Comparison of ENCODE assay signal across 8 cellular contexts in the genomic region with DNA sequence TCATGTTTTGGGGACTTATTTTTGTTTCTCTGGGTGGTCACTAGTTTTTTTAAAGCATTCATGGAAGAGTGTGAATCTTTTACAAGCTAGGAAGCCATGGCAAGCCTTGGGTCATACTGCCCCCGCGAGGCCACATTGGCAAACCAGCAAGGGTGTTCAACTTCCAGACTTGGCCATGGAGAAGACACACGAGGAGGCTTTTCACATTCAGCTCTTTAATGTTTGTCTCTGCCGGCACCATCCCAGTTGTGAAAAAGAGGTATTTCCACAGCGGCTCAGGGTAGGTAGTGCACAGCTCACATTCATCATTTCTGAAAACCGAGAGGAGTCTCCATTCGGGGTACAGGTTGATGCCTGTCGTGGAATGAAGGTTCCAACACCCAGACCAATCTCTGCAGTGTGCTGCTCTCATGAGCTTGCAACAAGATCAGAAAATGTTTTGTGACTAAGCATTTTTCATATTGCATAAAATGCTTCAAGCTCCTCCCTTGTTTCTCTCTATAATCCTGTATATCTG. TPM values are rescaled to one million over a fixed set of nuclear protein-coding genes. Genes with fewer than 3 reads are reported as not detected.
DNase-seq lines count a peak whose midpoint lies in the region; ATAC-seq, FAIRE-seq and TF ChIP-seq lines count a peak whose summit lies in the region.
"Had no signal": no experiment of that assay in that cellular context is flagged by ENCODE, and none has a peak within 500 bp of the region (broad histone marks: within the 10 kb centered on the region; RNA-seq: fewer than 3 reads in every experiment).

No MANE protein-coding gene starts in this region.

- FAIRE-seq in GM18507 (lab: Jason Lieb, UNC) = peak; percentile 83

- H3K4me1 Mint-ChIP-seq in activated T-cell treated with anti-CD3 and anti-CD28 coated beads, Interleukin-2, amount 50 U/mL, for 72 hours (ENCODE audit: low read depth) = peaks cover 35% of the 10 kb centered on the region

- H3K27me3 ChIP-seq in upper lobe of left lung = no peaks in the 10 kb centered on the region

- no peak overlapping the region for H3K27ac ChIP-seq in upper lobe of left lung
- H3K27ac ChIP-seq: epithelial cell of prostate had no signal

- DNase-seq in GM18507 (ENCODE audit: extremely low spot score, insufficient read length, low read depth) (no peak), OCI-M1 (lab: John Stamatoyannopoulos, UW) (peak; percentile 86), fibroblast of pulmonary artery (ENCODE audit: low read depth) (peak; percentile 62), omental fat pad (ENCODE audit: low spot score) (no peak), upper lobe of left lung (peak in 1 of 2 donors; percentile 75)
- DNase-seq in activated T-cell treated with anti-CD3 and anti-CD28 coated beads, Interleukin-2, amount 50 U/mL, for 72 hours = peak; percentile 64 to 69

- no peak for ATAC-seq in activated T-cell treated with anti-CD3 and anti-CD28 coated beads, Interleukin-2, amount 50 U/mL, for 72 hours (replicated peaks in 1 of 2)
- ATAC-seq in omental fat pad (ENCODE audit: low FRiP score) = peak; percentile 24
- peak in 1 of 2 donors; percentile 77 for ATAC-seq in upper lobe of left lung (ENCODE audit: low FRiP score in 2 of 2)
- ATAC-seq in GM21526 (IDR thresholded peaks at IDR 0.05; ENCODE audit: low FRiP score, unreplicated experiment) = no peak

- TF ChIP-seq POLR2A in upper lobe of left lung (IDR thresholded peaks at IDR 0.05) = no peak

- H3K27me3 Mint-ChIP-seq in activated T-cell treated with anti-CD3 and anti-CD28 coated beads, Interleukin-2, amount 50 U/mL, for 72 hours (ENCODE audit: low read depth) = peaks cover 30% of the 10 kb centered on the region

- peak; percentile 77 for TF ChIP-seq CTCF in fibroblast of pulmonary artery (IDR thresholded peaks at IDR 0.05; ENCODE audit: low read length, missing control alignments)
- no peak for TF ChIP-seq CTCF in omental fat pad (IDR thresholded peaks at IDR 0.05)
- peak; percentile 58 to 66 (median 61) for TF ChIP-seq CTCF in upper lobe of left lung (IDR thresholded peaks at IDR 0.05)

- H3K4me3 ChIP-seq in fibroblast of pulmonary artery (replicated peaks; ENCODE audit: low read depth, low read length) (no peak overlapping the region), upper lobe of left lung (no peak overlapping the region)

- H3K36me3 Mint-ChIP-seq in activated T-cell treated with anti-CD3 and anti-CD28 coated beads, Interleukin-2, amount 50 U/mL, for 72 hours (ENCODE audit: insufficient read depth in 2 of 2) = no peaks in the 10 kb centered on the region

- no peak for TF ChIP-seq EP300 in upper lobe of left lung (IDR thresholded peaks at IDR 0.05)

- H3K4me3 Mint-ChIP-seq in activated T-cell treated with anti-CD3 and anti-CD28 coated beads, Interleukin-2, amount 50 U/mL, for 72 hours = no peak overlapping the region

- H3K4me1 ChIP-seq in upper lobe of left lung = peaks cover 31 to 37% (median 34%) of the 10 kb centered on the region in 4 donors

- H3K9me3 ChIP-seq in upper lobe of left lung = no peaks in the 10 kb centered on the region

- no peak overlapping the region for H3K27ac Mint-ChIP-seq in activated T-cell treated with anti-CD3 and anti-CD28 coated beads, Interleukin-2, amount 50 U/mL, for 72 hours

- no peaks in the 10 kb centered on the region for H3K9me3 Mint-ChIP-seq in activated T-cell treated with anti-CD3 and anti-CD28 coated beads, Interleukin-2, amount 50 U/mL, for 72 hours

- 49 to 54% methylated on average over 8 of the region's 8 CpGs for WGBS in upper lobe of left lung, 2 donors

- no peaks in the 10 kb centered on the region for H3K36me3 ChIP-seq in upper lobe of left lung

RNA-seq across cellular contexts. Expression of a gene that starts 7.7 kb away (rescaled TPM):
- 1 to 10 TPM in 1 of 2 donors, under 1 TPM in 1; 0.29 to 1.4 TPM for total RNA-seq in activated T-cell treated with anti-CD3 and anti-CD28 coated beads, Interleukin-2, amount 50 U/mL, for 72 hours
- total RNA-seq in omental fat pad = 1 to 10 TPM in 2 of 4 donors, under 1 TPM in 2; 0.16 to 5.2 (median 0.78) TPM
- 1 to 10 TPM in 5 of 6 donors, under 1 TPM in 1; 0.33 to 8.6 (median 3.1) TPM for total RNA-seq in upper lobe of left lung

RNA-seq across cellular contexts. Expression of a gene that starts 24.6 kb away (rescaled TPM):
- under 1 TPM in 1 of 2 donors, not detected in 1; 0.46 TPM for total RNA-seq in activated T-cell treated with anti-CD3 and anti-CD28 coated beads, Interleukin-2, amount 50 U/mL, for 72 hours
- total RNA-seq in omental fat pad = 1 to 10 TPM; 1.3 to 5.4 (median 4.1) TPM
- 10 to 100 TPM in 1 of 6 donors, 1 to 10 TPM in 5; 2.1 to 27.8 (median 6.6) TPM for total RNA-seq in upper lobe of left lung

RNA-seq across cellular contexts. Expression of a gene that starts 28.6 kb away (rescaled TPM):
- 1 to 10 TPM; 2.5 to 3.2 TPM for total RNA-seq in activated T-cell treated with anti-CD3 and anti-CD28 coated beads, Interleukin-2, amount 50 U/mL, for 72 hours
- total RNA-seq in omental fat pad (10 to 100 TPM in 3 of 4 donors, 1 to 10 TPM in 1; 6.8 to 17.8 (median 12.8) TPM), upper lobe of left lung (10 to 100 TPM in 4 of 6 donors, 1 to 10 TPM in 2; 4.2 to 25.5 (median 13.7) TPM)

Comparison
In these comparisons a context has a peak if more than half of its experiments do, and no peak if none do; other contexts are left out.
1. DNase-seq: peak in OCI-M1 (single experiment), activated T-cell treated with anti-CD3 and anti-CD28 coated beads, Interleukin-2, amount 50 U/mL, for 72 hours (2 of 2) and fibroblast of pulmonary artery (single experiment); none in GM18507 (single experiment) and omental fat pad (single experiment).
2. CTCF ChIP-seq: peak in fibroblast of pulmonary artery (single experiment) and upper lobe of left lung (6 of 6); none in omental fat pad (0 of 3).